Comparison of ENCODE assay signal across 12 cellular contexts in genomic region chr14:24817638-24818053, GRCh38.
DNase-seq lines count a peak whose midpoint lies in the region; ATAC-seq and TF ChIP-seq lines count a peak whose summit lies in the region.
"Had no signal": no experiment of that assay in that cellular context is flagged by ENCODE, and none has a peak within 500 bp of the region (broad histone marks: within the 10 kb centered on the region; RNA-seq: fewer than 3 reads in every experiment).

No MANE protein-coding gene starts in this region.

- H3K79me2 ChIP-seq in OCI-LY3 (ENCODE audit: low read length): no peaks in the 10 kb centered on the region
- H3K79me2 ChIP-seq in fibroblast of lung (ENCODE audit: control insufficient read depth, insufficient read depth, low read length): no peaks in the 10 kb centered on the region
- H3K79me2 ChIP-seq: parathyroid adenoma had no signal

- H3K27ac ChIP-seq in OCI-LY3 (ENCODE audit: low read length) (no peak overlapping the region), fibroblast of lung (ENCODE audit: insufficient read depth, low read length) (no peak overlapping the region)
- H3K27ac ChIP-seq: esophagus squamous epithelium, parathyroid adenoma had no signal

- no TSS peak for BruUV-seq in Calu3 (replicated peaks; lab: Mats Ljungman, UMichigan)

- H3K36me3 Mint-ChIP-seq in Calu3 (ENCODE audit: insufficient read depth, unreplicated experiment) (peaks cover 6% of the 10 kb centered on the region), nephron (ENCODE audit: low read depth) (no peaks in the 10 kb centered on the region)

- peaks cover 60% of the 10 kb centered on the region for H3K4me1 Mint-ChIP-seq in Calu3 (ENCODE audit: low read depth, unreplicated experiment)
- H3K4me1 Mint-ChIP-seq in nephron: peaks cover 34% of the 10 kb centered on the region

- H3K4me3 Mint-ChIP-seq in Calu3 (ENCODE audit: low read depth, unreplicated experiment) (peak overlapping the region; percentile 34), nephron (no peak overlapping the region)

- intact Hi-C loops in Calu3 (cut with micrococcal nuclease; ENCODE audit: unreplicated experiment): loop anchor here (1.0 to 5.0 kb wide), 5 partner anchors 11 to 165 kb away; no protein-coding TSS in a partner anchor

- no peaks in the 10 kb centered on the region for H4K20me1 ChIP-seq in OCI-LY3 (ENCODE audit: insufficient read depth, low read length)
- H4K20me1 ChIP-seq in fibroblast of lung (ENCODE audit: control insufficient read depth, extremely low read depth, insufficient read depth, low read length): no peaks in the 10 kb centered on the region

- TF ChIP-seq CTCF in Calu3 (IDR thresholded peaks at IDR 0.05; ENCODE audit: unreplicated experiment) (no peak), OCI-LY3 (IDR thresholded peaks at IDR 0.05; ENCODE audit: low read depth, low read length) (peak; percentile 40), fibroblast of lung (conservative IDR thresholded peaks at IDR 0.05 in 1 of 2, IDR thresholded peaks at IDR 0.05 in 1 of 2; ENCODE audit: low read depth in 1 of 2, low read length in 2 of 2) (peak; percentile 52 to 75), nephron (IDR thresholded peaks at IDR 0.05; ENCODE audit: unreplicated experiment in 3 of 3) (peak in 1 of 3 experiments; percentile 29)

- ATAC-seq in GM21825 (IDR thresholded peaks at IDR 0.05; ENCODE audit: unreplicated experiment) (no peak), GM21576 (IDR thresholded peaks at IDR 0.05; ENCODE audit: unreplicated experiment) (no peak)

- no peaks in the 10 kb centered on the region for H3K36me3 ChIP-seq in OCI-LY3 (replicated peaks; ENCODE audit: low read depth, low read length)
- H3K36me3 ChIP-seq in fibroblast of lung (ENCODE audit: control insufficient read depth, insufficient read depth, low read length): no peaks in the 10 kb centered on the region
- H3K36me3 ChIP-seq: esophagus squamous epithelium had no signal

- no peak overlapping the region for H3K4me2 ChIP-seq in OCI-LY3 (ENCODE audit: low read length)
- H3K4me2 ChIP-seq in fibroblast of lung (ENCODE audit: extremely low read depth, insufficient read depth, low read length): no peak overlapping the region

- H3K9me3 Mint-ChIP-seq in Calu3 (ENCODE audit: low read depth, unreplicated experiment) (peaks cover 3% of the 10 kb centered on the region), nephron (no peaks in the 10 kb centered on the region)
- H3K9me3 Mint-ChIP-seq: activated T-helper 2 cell treated with anti-CD3 and anti-CD28 coated beads, Interferon-gamma antibody, Interleukin-2, Interleukin-4, amounts not matched to agents 10 μg/mL and 5 μg/mL and 100 μg/mL, durations not matched to agents 14 hours and 24 hours and 36 hours had no signal

- no peaks in the 10 kb centered on the region for H3K9me3 ChIP-seq in OCI-LY3 (ENCODE audit: insufficient read depth, low read length)
- no peaks in the 10 kb centered on the region for H3K9me3 ChIP-seq in fibroblast of lung (ENCODE audit: control insufficient read depth, insufficient read depth, low read depth, low read length)
- H3K9me3 ChIP-seq: esophagus squamous epithelium had no signal

- no peak overlapping the region for H2AFZ ChIP-seq in OCI-LY3 (ENCODE audit: low read depth, low read length)
- H2AFZ ChIP-seq in fibroblast of lung (ENCODE audit: low read length): no peak overlapping the region
- H2AFZ ChIP-seq: parathyroid adenoma had no signal

- DNase-seq in Calu3 (peak; percentile 32), fibroblast of lung (ENCODE audit: low read depth in 2 of 2) (peak in 1 of 2 donors; percentile 69), mucosa of gallbladder (ENCODE audit: low spot score) (no peak), T1000 (lab: John Stamatoyannopoulos, UW) (no peak)
- DNase-seq: esophagus squamous epithelium, KG1 had no signal

- no peaks in the 10 kb centered on the region for H3K27me3 ChIP-seq in OCI-LY3 (ENCODE audit: low read depth, low read length)
- H3K27me3 ChIP-seq in fibroblast of lung (ENCODE audit: control insufficient read depth, insufficient read depth, low read length): no peaks in the 10 kb centered on the region
- H3K27me3 ChIP-seq: esophagus squamous epithelium had no signal

- H3K9ac ChIP-seq in OCI-LY3 (ENCODE audit: low read length) (no peak overlapping the region), fibroblast of lung (ENCODE audit: insufficient read depth, low read length) (no peak overlapping the region)
- H3K9ac ChIP-seq: parathyroid adenoma had no signal

- H3K4me3 ChIP-seq in OCI-LY3 (ENCODE audit: low read length) (no peak overlapping the region), fibroblast of lung (replicated peaks in 1 of 4; ENCODE audit: control extremely low read depth in 1 of 4, insufficient read depth in 1 of 4, low read depth in 3 of 4, low read length in 4 of 4) (no peak overlapping the region)
- H3K4me3 ChIP-seq: esophagus squamous epithelium had no signal

- H3K4me1 ChIP-seq in OCI-LY3 (ENCODE audit: low read length): no peaks in the 10 kb centered on the region
- no peaks in the 10 kb centered on the region for H3K4me1 ChIP-seq in fibroblast of lung (ENCODE audit: control insufficient read depth, extremely low read depth, insufficient read depth, low read length)
- H3K4me1 ChIP-seq: parathyroid adenoma had no signal

- no peaks in the 10 kb centered on the region for H3K27me3 Mint-ChIP-seq in Calu3 (ENCODE audit: unreplicated experiment)
- no peaks in the 10 kb centered on the region for H3K27me3 Mint-ChIP-seq in nephron (ENCODE audit: low read depth)

- CTCF ChIA-PET in Calu3 (lab: Charles Lee): interaction anchor here (0.7 to 1.5 kb wide), 5 partner anchors 11 to 315 kb away, joined by 3 to 6 read pairs (median 3); no protein-coding TSS in a partner anchor

- H3K27ac Mint-ChIP-seq in Calu3 (ENCODE audit: unreplicated experiment): peak overlapping the region; percentile 74
- H3K27ac Mint-ChIP-seq in nephron: peak overlapping the region; percentile 73 to 88 (median 81)
- H3K27ac Mint-ChIP-seq: activated T-helper 2 cell treated with anti-CD3 and anti-CD28 coated beads, Interferon-gamma antibody, Interleukin-2, Interleukin-4, amounts not matched to agents 10 μg/mL and 5 μg/mL and 100 μg/mL, durations not matched to agents 14 hours and 24 hours and 36 hours had no signal
